In genomic region chr13:48615017-48615416, GRCh38 we compare ENCODE assay signal across 19 cellular contexts. TPM values are rescaled to one million over a fixed set of nuclear protein-coding genes. Genes with fewer than 3 reads are reported as not detected.
A peak's percentile ranks its signal among the peaks of the same experiment; 100 is the strongest.
DNase-seq lines count a peak whose midpoint lies in the region; ATAC-seq and TF ChIP-seq lines count a peak whose summit lies in the region.
"Had no signal": no experiment of that assay in that cellular context is flagged by ENCODE, and none has a peak within 500 bp of the region (broad histone marks: within the 10 kb centered on the region; RNA-seq: fewer than 3 reads in every experiment).

No MANE protein-coding gene starts in this region.

- peaks cover 8% of the 10 kb centered on the region for H3K9me3 ChIP-seq in lower lobe of right lung
- H3K9me3 ChIP-seq: HAP-1, Peyer's patch had no signal

- peak; percentile 26 to 69 for ATAC-seq in lower lobe of right lung

- intact Hi-C loops in lower lobe of right lung (cut with DNase I) = no loop called here

- H3K36me3 ChIP-seq in lower lobe of right lung = no peaks in the 10 kb centered on the region
- H3K36me3 ChIP-seq: HAP-1, Peyer's patch had no signal

- peak overlapping the region; percentile 60 for H3K27ac ChIP-seq in HL-60 (replicated peaks)
- H3K27ac ChIP-seq in lower lobe of right lung = no peak overlapping the region
- H3K27ac ChIP-seq: Peyer's patch had no signal

- H3K4me3 ChIP-seq in HL-60 (replicated peaks; ENCODE audit: insufficient read depth, low read length) = no peak overlapping the region
- H3K4me3 ChIP-seq in lower lobe of right lung = no peak overlapping the region
- H3K4me3 ChIP-seq: HAP-1, Peyer's patch had no signal

- no peaks in the 10 kb centered on the region for H3K27me3 ChIP-seq in HL-60 (ENCODE audit: insufficient read depth, poor library complexity, severe bottlenecking)
- no peaks in the 10 kb centered on the region for H3K27me3 ChIP-seq in lower lobe of right lung (ENCODE audit: low read depth)
- H3K27me3 ChIP-seq: Peyer's patch had no signal

- TF ChIP-seq CTCF in HL-60 (IDR thresholded peaks at IDR 0.05; ENCODE audit: insufficient read depth, low read length) (no peak), lower lobe of right lung (IDR thresholded peaks at IDR 0.05) (no peak)

- no peaks in the 10 kb centered on the region for H3K4me1 ChIP-seq in lower lobe of right lung
- H3K4me1 ChIP-seq: Caco-2, HAP-1, Peyer's patch had no signal

- DNase-seq in HL-60 (ENCODE audit: low read depth in 1 of 2, low spot score in 1 of 2) = peak; percentile 81 to 88
- peak; percentile 73 to 95 for DNase-seq in NOMO-1 (lab: John Stamatoyannopoulos, UW; ENCODE audit: unreplicated experiment in 2 of 2)
- peak; percentile 86 for DNase-seq in SKM-1 (lab: John Stamatoyannopoulos, UW; ENCODE audit: unreplicated experiment)
- no peak for DNase-seq in lower lobe of right lung
- no peak for DNase-seq in DMS79 (lab: John Stamatoyannopoulos, UW)
- DNase-seq in A172 (ENCODE audit: low spot score) = no peak
- no peak for DNase-seq in NCI-H2227 (lab: John Stamatoyannopoulos, UW; ENCODE audit: unreplicated experiment)
- no peak for DNase-seq in NCI-H1048 (lab: John Stamatoyannopoulos, UW)
- DNase-seq: Caco-2; CD4-positive, CD25-positive, alpha-beta regulatory T cell; NCI-H1092; NCI-H2081 treated with DMSO at 0.1 percent for 48 hours; NCI-H226; NCI-H69; NK-92 treated with Interleukin-12 subunit alpha and Interleukin-12 subunit beta, amount 100 ng/mL, for 24 hours; Peyer's patch; SHP77 had no signal

RNA-seq across cellular contexts. Expression of gene CYSLTR2, which starts 38.7 kb away (rescaled TPM):
- total RNA-seq in lower lobe of right lung = 2.6 TPM
- not detected in 2 replicates for total RNA-seq in A172 (2014; rRNA removed; shearing (Covaris generic))
- total RNA-seq: A673, Caco-2 had no signal

Comparison
In these comparisons a context has a peak if more than half of its experiments do, and no peak if none do; other contexts are left out.
1. DNase-seq: peak in HL-60 (2 of 2), NOMO-1 (2 of 2) and SKM-1 (single experiment); none in lower lobe of right lung (single experiment), DMS79 (single experiment), A172 (single experiment), NCI-H2227 (single experiment) and NCI-H1048 (single experiment).